ENCODE assay signal across 20 cellular contexts in the genomic region with DNA sequence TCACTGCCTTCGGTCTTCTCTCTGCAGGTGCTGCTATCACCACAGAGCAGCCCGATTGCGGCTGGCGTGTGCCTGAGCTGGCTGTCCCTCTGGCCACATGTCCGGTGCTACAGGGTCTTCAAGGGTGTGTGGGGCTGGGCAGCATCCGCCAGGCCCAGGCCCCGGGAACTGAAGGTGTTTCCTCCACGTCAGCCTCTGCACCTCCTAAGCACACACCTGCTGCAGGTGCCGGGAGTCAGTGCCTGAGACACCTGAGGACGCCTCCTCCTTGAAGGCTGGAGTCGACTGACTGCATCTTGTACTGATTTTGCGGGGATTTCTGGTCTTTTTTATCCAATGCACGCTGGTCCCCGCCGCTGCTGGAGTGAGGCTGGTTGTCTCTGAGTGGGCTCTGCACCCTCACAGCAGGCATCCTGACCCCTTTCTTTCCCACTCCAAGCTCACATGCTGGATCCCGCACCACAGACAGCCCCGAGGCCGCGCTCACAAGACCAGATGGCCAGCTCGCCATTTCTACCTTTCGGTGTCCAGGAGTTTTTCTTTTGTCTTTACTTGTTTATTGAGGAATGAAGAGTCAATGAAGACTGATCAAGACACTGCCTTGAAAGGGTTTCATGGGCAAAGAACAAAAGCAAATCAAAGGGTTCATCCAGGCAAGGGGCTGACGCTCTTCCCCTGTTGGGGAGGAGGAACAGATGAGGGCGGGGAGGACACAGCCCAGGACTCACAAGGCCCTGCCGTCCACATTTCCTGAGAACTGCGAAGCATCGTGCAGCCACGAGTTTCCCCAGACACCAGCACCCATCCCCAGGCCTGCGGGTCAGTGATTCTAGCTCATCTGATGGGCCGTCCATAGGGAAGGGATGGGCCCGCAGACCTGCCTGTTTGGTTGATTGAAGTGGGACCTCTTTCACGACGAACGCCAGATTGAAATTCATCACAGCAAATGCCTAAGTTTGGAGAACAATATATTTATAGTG.
DNase-seq lines count a peak whose midpoint lies in the region; ATAC-seq and TF ChIP-seq lines count a peak whose summit lies in the region.
"Had no signal": no experiment of that assay in that cellular context is flagged by ENCODE, and none has a peak within 500 bp of the region (broad histone marks: within the 10 kb centered on the region; RNA-seq: fewer than 3 reads in every experiment).

No MANE protein-coding gene starts in this region.

- H3F3A ChIP-seq in GM23338 (replicated peaks; ENCODE audit: low read depth): no peaks in the 10 kb centered on the region
- H3F3A ChIP-seq in neural progenitor cell (ENCODE audit: low read depth): no peaks in the 10 kb centered on the region

- H3K27ac ChIP-seq in GM23338 (ENCODE audit: low read depth): no peak overlapping the region
- H3K27ac ChIP-seq in esophagus muscularis mucosa (replicated peaks in 1 of 4): no peak overlapping the region
- no peak overlapping the region for H3K27ac ChIP-seq in neural progenitor cell
- H3K27ac ChIP-seq: 22Rv1, BLaER1, C4-2B had no signal

- H3K36me3 ChIP-seq in GM23338 (ENCODE audit: insufficient read depth) (no peaks in the 10 kb centered on the region), esophagus muscularis mucosa (no peaks in the 10 kb centered on the region), neural progenitor cell (no peaks in the 10 kb centered on the region)
- H3K36me3 ChIP-seq: BLaER1 had no signal

- no peaks in the 10 kb centered on the region for H4K20me1 ChIP-seq in GM23338 (replicated peaks; ENCODE audit: insufficient read depth)
- no peaks in the 10 kb centered on the region for H4K20me1 ChIP-seq in neural progenitor cell (ENCODE audit: low read depth)
- H4K20me1 ChIP-seq: BLaER1 had no signal

- no peak overlapping the region for H3K27ac Mint-ChIP-seq in activated CD8-positive, alpha-beta memory T cell treated with anti-CD3 and anti-CD28 coated beads, Interleukin-2, amount 10 ng/mL, durations not matched to agents 7 days and 5 days
- H3K27ac Mint-ChIP-seq in GM23338 (no peak overlapping the region), neural progenitor cell (peak overlapping the region; percentile 2)
- H3K27ac Mint-ChIP-seq: B cell; CD4-positive, CD25-positive, alpha-beta regulatory T cell; CD8-positive, alpha-beta T cell had no signal

- H3K4me1 ChIP-seq in GM23338 (ENCODE audit: insufficient read depth) (peaks cover 6% of the 10 kb centered on the region; the same call in 1 of the 2 replicates), esophagus muscularis mucosa (no peaks in the 10 kb centered on the region), neural progenitor cell (peaks cover 23% of the 10 kb centered on the region)
- H3K4me1 ChIP-seq: Caco-2 had no signal

- CTCF ChIA-PET in activated CD8-positive, alpha-beta memory T cell treated with anti-CD3 and anti-CD28 coated beads, Interleukin-2, amount 10 ng/mL, durations not matched to agents 7 days and 5 days (lab: Charles Lee): no interaction called here

- TF ChIP-seq EP300 in esophagus muscularis mucosa (IDR thresholded peaks at IDR 0.05): no peak

- H3K9me2 ChIP-seq in GM23338 (ENCODE audit: insufficient read depth): no peaks in the 10 kb centered on the region

- TF ChIP-seq CTCF in GM23338 (conservative IDR thresholded peaks at IDR 0.05; ENCODE audit: low read depth in 2 of 2): no peak
- no peak for TF ChIP-seq CTCF in esophagus muscularis mucosa (IDR thresholded peaks at IDR 0.05)
- no peak for TF ChIP-seq CTCF in neural progenitor cell (IDR thresholded peaks at IDR 0.05)

- peaks cover 4% of the 10 kb centered on the region for H3K9me3 Mint-ChIP-seq in activated CD8-positive, alpha-beta memory T cell treated with anti-CD3 and anti-CD28 coated beads, Interleukin-2, amount 10 ng/mL, durations not matched to agents 7 days and 5 days (ENCODE audit: low read depth)
- H3K9me3 Mint-ChIP-seq in GM23338 (peaks cover 11% of the 10 kb centered on the region; the same call in 2 of the 3 replicates), neural progenitor cell (peaks cover 18% of the 10 kb centered on the region)

- H2AFZ ChIP-seq in GM23338 (peak overlapping the region; percentile 38; the same call in 1 of the 2 replicates), neural progenitor cell (replicated peaks) (peak overlapping the region; percentile 57)

- H3K27me3 ChIP-seq in GM23338 (ENCODE audit: insufficient read depth): no peaks in the 10 kb centered on the region
- no peaks in the 10 kb centered on the region for H3K27me3 ChIP-seq in esophagus muscularis mucosa
- H3K27me3 ChIP-seq in neural progenitor cell: no peaks in the 10 kb centered on the region
- H3K27me3 ChIP-seq: BLaER1 had no signal

- no peaks in the 10 kb centered on the region for H3K4me1 Mint-ChIP-seq in activated CD8-positive, alpha-beta memory T cell treated with anti-CD3 and anti-CD28 coated beads, Interleukin-2, amount 10 ng/mL, durations not matched to agents 7 days and 5 days
- H3K4me1 Mint-ChIP-seq in GM23338 (peaks cover 14% of the 10 kb centered on the region), neural progenitor cell (peaks cover 34% of the 10 kb centered on the region)
- H3K4me1 Mint-ChIP-seq: B cell; CD4-positive, CD25-positive, alpha-beta regulatory T cell had no signal

- peaks cover 0 to 12% (median 2%) of the 10 kb centered on the region in 4 donors for H3K9me3 ChIP-seq in esophagus muscularis mucosa
- no peaks in the 10 kb centered on the region for H3K9me3 ChIP-seq in neural progenitor cell (ENCODE audit: low read depth)

- H3K4me2 ChIP-seq in GM23338 (no peak overlapping the region), neural progenitor cell (no peak overlapping the region)

- H3K27me3 Mint-ChIP-seq in activated CD8-positive, alpha-beta memory T cell treated with anti-CD3 and anti-CD28 coated beads, Interleukin-2, amount 10 ng/mL, durations not matched to agents 7 days and 5 days: no peaks in the 10 kb centered on the region
- H3K27me3 Mint-ChIP-seq in GM23338 (ENCODE audit: insufficient read depth, low read depth, poor library complexity): peaks cover 10% of the 10 kb centered on the region
- H3K27me3 Mint-ChIP-seq in neural progenitor cell (ENCODE audit: insufficient read depth, low read depth): peaks cover 18% of the 10 kb centered on the region
- H3K27me3 Mint-ChIP-seq: B cell; CD4-positive, CD25-positive, alpha-beta regulatory T cell had no signal

- H3K4me3 ChIP-seq in GM23338 (no peak overlapping the region), esophagus muscularis mucosa (no peak overlapping the region), neural progenitor cell (no peak overlapping the region)
- H3K4me3 ChIP-seq: BLaER1, GM12878 had no signal

- intact Hi-C loops in esophagus muscularis mucosa (cut with DNase I): no loop called here

- H3K79me2 ChIP-seq in GM23338 (replicated peaks; ENCODE audit: insufficient read depth) (no peaks in the 10 kb centered on the region), neural progenitor cell (ENCODE audit: low read depth) (no peaks in the 10 kb centered on the region)

- 91% methylated on average over 28 of the region's 33 CpGs for WGBS in esophagus muscularis mucosa

- H3K9ac ChIP-seq in neural progenitor cell: no peak overlapping the region
- H3K9ac ChIP-seq: BLaER1 had no signal

- TF ChIP-seq POLR2A in esophagus muscularis mucosa (IDR thresholded peaks at IDR 0.05; ENCODE audit: low read depth): no peak

- peak; percentile 38 for DNase-seq in activated CD8-positive, alpha-beta memory T cell treated with anti-CD3 and anti-CD28 coated beads for 24 hours
- no peak for DNase-seq in activated CD8-positive, alpha-beta memory T cell treated with anti-CD3 and anti-CD28 coated beads, Interleukin-2, amount 10 ng/mL, durations not matched to agents 7 days and 5 days
- no peak for DNase-seq in GM23338 (ENCODE audit: low spot score)
- DNase-seq in esophagus muscularis mucosa (ENCODE audit: extremely low spot score): peak; percentile 77
- DNase-seq in neural progenitor cell (ENCODE audit: low spot score): no peak
- DNase-seq in stimulated activated CD4-positive, alpha-beta T cell treated with anti-CD3 and anti-CD28 coated beads, Interleukin-1b, Interleukin-23, amount 100 ng/mL, for 48 hours: no peak
- DNase-seq in HuH-7.5 (ENCODE audit: low spot score): no peak
- DNase-seq: Caco-2; CD4-positive, CD25-positive, alpha-beta regulatory T cell; CD8-positive, alpha-beta T cell; DMS153; DND-41; GOT3; HCEC 1CT had no signal

- no peak for ATAC-seq in activated CD8-positive, alpha-beta memory T cell treated with anti-CD3 and anti-CD28 coated beads, Interleukin-2, amount 10 ng/mL, durations not matched to agents 7 days and 5 days
- ATAC-seq in GM23338: no peak
- no peak for ATAC-seq in GM18519 (IDR thresholded peaks at IDR 0.05; ENCODE audit: low FRiP score, unreplicated experiment)
- ATAC-seq: CD8-positive, alpha-beta T cell; GM12878 had no signal

- H3K4me3 Mint-ChIP-seq in activated CD8-positive, alpha-beta memory T cell treated with anti-CD3 and anti-CD28 coated beads, Interleukin-2, amount 10 ng/mL, durations not matched to agents 7 days and 5 days: no peak overlapping the region
- no peak overlapping the region for H3K4me3 Mint-ChIP-seq in GM23338
- no peak overlapping the region for H3K4me3 Mint-ChIP-seq in neural progenitor cell
- H3K4me3 Mint-ChIP-seq: B cell; CD4-positive, CD25-positive, alpha-beta regulatory T cell; CD8-positive, alpha-beta T cell had no signal

- no peaks in the 10 kb centered on the region for H3K36me3 Mint-ChIP-seq in activated CD8-positive, alpha-beta memory T cell treated with anti-CD3 and anti-CD28 coated beads, Interleukin-2, amount 10 ng/mL, durations not matched to agents 7 days and 5 days
- H3K36me3 Mint-ChIP-seq in GM23338 (ENCODE audit: low read depth): no peaks in the 10 kb centered on the region; the same call in 2 of the 3 replicates
- peaks cover 2% of the 10 kb centered on the region for H3K36me3 Mint-ChIP-seq in neural progenitor cell
- H3K36me3 Mint-ChIP-seq: CD4-positive, CD25-positive, alpha-beta regulatory T cell; CD8-positive, alpha-beta T cell had no signal

TF ChIP-seq in GM23338, 12 proteins besides CTCF, POLR2A, EP300 and RAD21:
- TF ChIP-seq ZNF114 (CRISPR knock-in tag; IDR thresholded peaks at IDR 0.05): no peak
- no peak for TF ChIP-seq POLR2AphosphoS5 (IDR thresholded peaks at IDR 0.05; ENCODE audit: low read depth)

Comparison
In these comparisons a context has a peak if more than half of its experiments do, and no peak if none do; other contexts are left out.
1. DNase-seq: peak in activated CD8-positive, alpha-beta memory T cell treated with anti-CD3 and anti-CD28 coated beads for 24 hours (single experiment) and esophagus muscularis mucosa (single experiment); none in activated CD8-positive, alpha-beta memory T cell treated with anti-CD3 and anti-CD28 coated beads, Interleukin-2, amount 10 ng/mL, durations not matched to agents 7 days and 5 days (single experiment), GM23338 (single experiment), neural progenitor cell (single experiment), stimulated activated CD4-positive, alpha-beta T cell treated with anti-CD3 and anti-CD28 coated beads, Interleukin-1b, Interleukin-23, amount 100 ng/mL, for 48 hours (single experiment) and HuH-7.5 (single experiment).